ENCODE assay signal across 18 cellular contexts in the genomic region with DNA sequence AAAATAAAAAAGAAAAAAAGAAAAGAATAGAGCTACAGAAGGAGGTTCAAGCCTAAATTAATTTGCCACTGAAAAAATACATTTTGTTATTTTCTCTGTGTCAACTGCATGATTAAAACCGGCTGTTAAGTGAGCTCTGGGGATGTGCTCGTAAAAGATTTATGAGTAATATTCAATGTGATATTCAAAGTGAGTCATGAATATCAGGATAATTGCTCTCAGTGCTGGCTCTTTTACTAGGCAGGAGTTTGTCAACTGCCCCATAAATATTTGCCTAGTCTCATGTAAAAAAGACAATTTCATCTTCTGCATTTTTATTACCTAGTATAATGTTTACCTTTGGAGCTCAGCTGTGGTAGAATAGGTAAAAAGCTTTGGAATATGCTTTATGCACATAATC.
DNase-seq lines count a peak whose midpoint lies in the region; ATAC-seq, FAIRE-seq and TF ChIP-seq lines count a peak whose summit lies in the region.
"Had no signal": no experiment of that assay in that cellular context is flagged by ENCODE, and none has a peak within 500 bp of the region (broad histone marks: within the 10 kb centered on the region; RNA-seq: fewer than 3 reads in every experiment).

No MANE protein-coding gene starts in this region.

- H3K4me1 ChIP-seq in GM23248 (ENCODE audit: insufficient read depth): peaks cover 12% of the 10 kb centered on the region
- peaks cover 5% of the 10 kb centered on the region for H3K4me1 ChIP-seq in osteoblast (ENCODE audit: insufficient read depth, low read length)

- no peaks in the 10 kb centered on the region for H3K9me2 ChIP-seq in GM23248 (ENCODE audit: insufficient read depth)

- no peak for ATAC-seq in natural killer cell treated with Interleukin-12 subunit alpha and Interleukin-12 subunit beta and Interleukin-15 and Interleukin-18, amount 100 ng/mL, for 72 hours
- ATAC-seq in HG02938 (IDR thresholded peaks at IDR 0.05; ENCODE audit: unreplicated experiment): no peak
- ATAC-seq: activated CD8-positive, alpha-beta memory T cell treated with anti-CD3 and anti-CD28 coated beads, Interleukin-2, amount 10 ng/mL, durations not matched to agents 7 days and 5 days; GM12878; WTC11 had no signal

- no peak for FAIRE-seq in bronchial epithelial cell (lab: Jason Lieb, UNC)
- FAIRE-seq: frontal cortex, GM12878 had no signal

- no peaks in the 10 kb centered on the region for H3K9me3 ChIP-seq in GM23248 (ENCODE audit: low read depth)
- no peaks in the 10 kb centered on the region for H3K9me3 ChIP-seq in osteoblast (ENCODE audit: low read depth, low read length)

- DNase-seq in GM23248 (peak; percentile 83), NCI-H1417 treated with DMSO at 0.1 percent for 48 hours (lab: John Stamatoyannopoulos, UW) (peak; percentile 75), bronchial epithelial cell (ENCODE audit: low read depth) (peak; percentile 27), osteoblast (ENCODE audit: insufficient read length, low spot score, missing footprints) (peak; percentile 50), retina (no peak)
- no peak for DNase-seq in natural killer cell treated with Interleukin-12 subunit alpha and Interleukin-12 subunit beta and Interleukin-15 and Interleukin-18, amount 100 ng/mL, for 72 hours (ENCODE audit: low spot score)
- DNase-seq in activated CD8-positive, alpha-beta memory T cell treated with anti-CD3 and anti-CD28 coated beads for 24 hours: no peak
- DNase-seq: activated CD8-positive, alpha-beta memory T cell treated with anti-CD3 and anti-CD28 coated beads, Interleukin-2, amount 10 ng/mL, durations not matched to agents 7 days and 5 days; activated gamma-delta T cell treated with Interleukin-2 at 50 U/mL for 16 hours; CD4-positive, CD25-positive, alpha-beta regulatory T cell; DND-41; dorsolateral prefrontal cortex; naive B cell; OCI-M1 had no signal

- H3K4me3 Mint-ChIP-seq in natural killer cell treated with Interleukin-12 subunit alpha and Interleukin-12 subunit beta and Interleukin-15 and Interleukin-18, amount 100 ng/mL, for 72 hours: no peak overlapping the region
- H3K4me3 Mint-ChIP-seq: activated CD8-positive, alpha-beta memory T cell treated with anti-CD3 and anti-CD28 coated beads, Interleukin-2, amount 10 ng/mL, durations not matched to agents 7 days and 5 days; CD4-positive, CD25-positive, alpha-beta regulatory T cell; naive B cell; WTC11 had no signal

- no peaks in the 10 kb centered on the region for H3K27me3 Mint-ChIP-seq in natural killer cell treated with Interleukin-12 subunit alpha and Interleukin-12 subunit beta and Interleukin-15 and Interleukin-18, amount 100 ng/mL, for 72 hours
- H3K27me3 Mint-ChIP-seq: activated CD8-positive, alpha-beta memory T cell treated with anti-CD3 and anti-CD28 coated beads, Interleukin-2, amount 10 ng/mL, durations not matched to agents 7 days and 5 days; CD4-positive, CD25-positive, alpha-beta regulatory T cell; naive B cell had no signal

- H3K79me2 ChIP-seq in GM23248 (ENCODE audit: insufficient read depth): no peaks in the 10 kb centered on the region
- no peaks in the 10 kb centered on the region for H3K79me2 ChIP-seq in osteoblast (ENCODE audit: insufficient read depth, low read length)

- peaks cover 11% of the 10 kb centered on the region; the same call in 1 of the 2 replicates for H3F3A ChIP-seq in GM23248 (ENCODE audit: insufficient read depth)

- no peak for TF ChIP-seq CTCF in bronchial epithelial cell (IDR thresholded peaks at IDR 0.05; ENCODE audit: insufficient read depth, low read length, severe bottlenecking)
- no peak for TF ChIP-seq CTCF in osteoblast (IDR thresholded peaks at IDR 0.05; ENCODE audit: extremely low read depth, low read depth, low read length)

- no peaks in the 10 kb centered on the region for H4K20me1 ChIP-seq in GM23248 (ENCODE audit: insufficient read depth)
- H4K20me1 ChIP-seq in osteoblast (ENCODE audit: insufficient read depth, low read length): no peaks in the 10 kb centered on the region

- H3K4me1 Mint-ChIP-seq in natural killer cell treated with Interleukin-12 subunit alpha and Interleukin-12 subunit beta and Interleukin-15 and Interleukin-18, amount 100 ng/mL, for 72 hours (ENCODE audit: low read depth in 2 of 2): peaks cover 0 to under 1% of the 10 kb centered on the region in 2 donors
- H3K4me1 Mint-ChIP-seq: activated CD8-positive, alpha-beta memory T cell treated with anti-CD3 and anti-CD28 coated beads, Interleukin-2, amount 10 ng/mL, durations not matched to agents 7 days and 5 days; naive B cell had no signal

- peak overlapping the region; percentile 46 for H3K4me2 ChIP-seq in GM23248 (ENCODE audit: unreplicated experiment)
- no peak overlapping the region for H3K4me2 ChIP-seq in osteoblast (ENCODE audit: insufficient read depth, low read length)

- no peak overlapping the region for H3K27ac Mint-ChIP-seq in natural killer cell treated with Interleukin-12 subunit alpha and Interleukin-12 subunit beta and Interleukin-15 and Interleukin-18, amount 100 ng/mL, for 72 hours
- H3K27ac Mint-ChIP-seq: activated CD8-positive, alpha-beta memory T cell treated with anti-CD3 and anti-CD28 coated beads, Interleukin-2, amount 10 ng/mL, durations not matched to agents 7 days and 5 days; CD4-positive, CD25-positive, alpha-beta regulatory T cell; WTC11 had no signal

- in situ Hi-C loops in GM23248 (cut with MboI): no loop called here

- no peaks in the 10 kb centered on the region for H3K9me3 Mint-ChIP-seq in natural killer cell treated with Interleukin-12 subunit alpha and Interleukin-12 subunit beta and Interleukin-15 and Interleukin-18, amount 100 ng/mL, for 72 hours

- WGBS in GM23248 (ENCODE audit: low coverage in 1 of 2, low lambda C conversion rate in 2 of 2, missing lambda C conversion rate in 2 of 2), 2 experiments: 0% methylated on average over 2 of the region's 2 CpGs

- 0 out of 2 replicates have a peak overlapping the region, but pooled peaks have one; percentile 16 for H3K27ac ChIP-seq in GM23248
- H3K27ac ChIP-seq in osteoblast (ENCODE audit: low read depth, low read length): no peak overlapping the region
- H3K27ac ChIP-seq: dorsolateral prefrontal cortex had no signal

- H3K36me3 ChIP-seq in GM23248 (ENCODE audit: low read depth) (0 out of 2 replicates have a peak, but pooled peaks cover 4% of the 10 kb centered on the region), bronchial epithelial cell (ENCODE audit: control insufficient read depth, insufficient read depth, low read length) (no peaks in the 10 kb centered on the region), osteoblast (ENCODE audit: insufficient read depth, low read length) (no peaks in the 10 kb centered on the region)

- H3K4me3 ChIP-seq in GM23248 (no peak overlapping the region), bronchial epithelial cell (ENCODE audit: low read depth, low read length) (no peak overlapping the region), osteoblast (ENCODE audit: insufficient read depth, low read length) (no peak overlapping the region)
- H3K4me3 ChIP-seq: dorsolateral prefrontal cortex, GM12878 had no signal

- H2AFZ ChIP-seq in GM23248 (no peak overlapping the region), osteoblast (ENCODE audit: low read length) (no peak overlapping the region)

- H3K27me3 ChIP-seq in GM23248 (replicated peaks; ENCODE audit: insufficient read depth): no peaks in the 10 kb centered on the region
- no peaks in the 10 kb centered on the region for H3K27me3 ChIP-seq in bronchial epithelial cell (ENCODE audit: control insufficient read depth, insufficient read depth, low read length)
- no peaks in the 10 kb centered on the region for H3K27me3 ChIP-seq in osteoblast (ENCODE audit: insufficient read depth, low read length)
- H3K27me3 ChIP-seq: dorsolateral prefrontal cortex had no signal

- H3K36me3 Mint-ChIP-seq in natural killer cell treated with Interleukin-12 subunit alpha and Interleukin-12 subunit beta and Interleukin-15 and Interleukin-18, amount 100 ng/mL, for 72 hours: peaks cover 1% of the 10 kb centered on the region

- no peak overlapping the region for H3K9ac ChIP-seq in GM23248

Comparison
In these comparisons a context has a peak if more than half of its experiments do, and no peak if none do; other contexts are left out.
1. DNase-seq: peak in GM23248 (single experiment), NCI-H1417 treated with DMSO at 0.1 percent for 48 hours (single experiment), bronchial epithelial cell (single experiment) and osteoblast (single experiment); none in natural killer cell treated with Interleukin-12 subunit alpha and Interleukin-12 subunit beta and Interleukin-15 and Interleukin-18, amount 100 ng/mL, for 72 hours (single experiment), activated CD8-positive, alpha-beta memory T cell treated with anti-CD3 and anti-CD28 coated beads for 24 hours (single experiment) and retina (single experiment).